Comparison of ENCODE assay signal across 23 cellular contexts in the genomic region with DNA sequence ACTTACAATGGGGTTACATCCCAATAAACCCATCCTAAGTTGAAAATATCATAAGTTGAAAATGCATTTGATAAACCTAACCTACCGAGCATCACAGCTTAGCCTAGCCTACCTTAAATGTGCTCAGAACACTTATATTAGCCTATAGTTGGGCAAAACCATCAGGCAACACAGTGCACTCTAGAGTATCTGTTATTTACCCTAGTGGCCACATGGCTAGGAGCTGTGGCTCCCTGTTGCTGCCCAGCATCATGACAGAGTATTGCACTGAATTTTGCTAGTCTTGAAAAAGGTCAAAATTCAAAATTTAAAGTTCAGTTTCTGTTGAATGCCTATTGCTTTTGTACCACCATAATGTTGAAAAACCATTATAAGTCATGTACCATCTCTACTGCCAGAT.
A peak's percentile ranks its signal among the peaks of the same experiment; 100 is the strongest.
DNase-seq lines count a peak whose midpoint lies in the region; ATAC-seq, FAIRE-seq and TF ChIP-seq lines count a peak whose summit lies in the region.
"Had no signal": no experiment of that assay in that cellular context is flagged by ENCODE, and none has a peak within 500 bp of the region (broad histone marks: within the 10 kb centered on the region; RNA-seq: fewer than 3 reads in every experiment).

No MANE protein-coding gene starts in this region.

- no peak for TF ChIP-seq POLR2A in K562 (conservative IDR thresholded peaks at IDR 0.05)
- no peak for TF ChIP-seq POLR2A in GM12891 (IDR thresholded peaks at IDR 0.05; ENCODE audit: low read depth, low read length)

- H3K79me2 ChIP-seq in GM23338 (replicated peaks; ENCODE audit: insufficient read depth) (no peaks in the 10 kb centered on the region), K562 (ENCODE audit: control insufficient read depth, insufficient read depth, low read length) (no peaks in the 10 kb centered on the region), keratinocyte (ENCODE audit: control insufficient read depth, insufficient read depth, low read length) (no peaks in the 10 kb centered on the region)

- H3K9ac ChIP-seq in K562 (ENCODE audit: insufficient read depth in 1 of 2, low read depth in 2 of 2, low read length in 2 of 2) = no peak overlapping the region
- no peak overlapping the region for H3K9ac ChIP-seq in keratinocyte (ENCODE audit: control insufficient read depth, extremely low read depth, insufficient read depth, low read length)
- H3K9ac ChIP-seq: BLaER1 treated with 17β-estradiol and CSF1 and Interleukin-3, amounts not matched to agents 10 nM and 100 nM had no signal

- CTCF ChIA-PET in WTC11 (lab: Charles Lee) = interaction anchor here (1.8 kb wide), 1 partner anchor 10 kb away, joined by 5 read pairs; no protein-coding TSS in a partner anchor
- CTCF ChIA-PET in K562 (lab: Yijun Ruan, JAX; ENCODE audit: low intra/inter-chr PET ratio) = no interaction called here

- H4K20me1 ChIP-seq in GM23338 (replicated peaks; ENCODE audit: insufficient read depth) (no peaks in the 10 kb centered on the region), K562 (replicated peaks; ENCODE audit: control insufficient read depth, insufficient read depth, low read length) (no peaks in the 10 kb centered on the region), keratinocyte (ENCODE audit: control insufficient read depth, extremely low read depth, insufficient read depth, low read length) (no peaks in the 10 kb centered on the region)
- H4K20me1 ChIP-seq: BLaER1 treated with 17β-estradiol and CSF1 and Interleukin-3, amounts not matched to agents 10 nM and 100 nM had no signal

- intact Hi-C loops in K562 (cut with micrococcal nuclease) = no loop called here

- H3F3A ChIP-seq in GM23338 (replicated peaks; ENCODE audit: low read depth) = no peaks in the 10 kb centered on the region

- no peaks in the 10 kb centered on the region for H3K36me3 Mint-ChIP-seq in GM23338 (ENCODE audit: low read depth)
- H3K36me3 Mint-ChIP-seq in WTC11 = no peaks in the 10 kb centered on the region
- H3K36me3 Mint-ChIP-seq: CD8-positive, alpha-beta T cell had no signal

- in situ Hi-C loops in K562 (cut with MboI) = no loop called here

- H3K36me3 ChIP-seq in GM23338 (ENCODE audit: insufficient read depth) (no peaks in the 10 kb centered on the region), K562 (ENCODE audit: control insufficient read depth, insufficient read depth, low read length) (no peaks in the 10 kb centered on the region), keratinocyte (ENCODE audit: control insufficient read depth in 2 of 2, extremely low read depth in 1 of 2, insufficient read depth in 2 of 2, low read length in 2 of 2) (no peaks in the 10 kb centered on the region)
- H3K36me3 ChIP-seq: BLaER1 treated with 17β-estradiol and CSF1 and Interleukin-3, amounts not matched to agents 10 nM and 100 nM had no signal

- H3K4me1 ChIP-seq in GM23338 (ENCODE audit: insufficient read depth) (no peaks in the 10 kb centered on the region), K562 (replicated peaks in 1 of 2; ENCODE audit: control insufficient read depth in 2 of 2, insufficient read depth in 2 of 2, low read length in 2 of 2) (no peaks in the 10 kb centered on the region), keratinocyte (ENCODE audit: control insufficient read depth, extremely low read depth, insufficient read depth, low read length) (peaks cover 4% of the 10 kb centered on the region)
- H3K4me1 ChIP-seq: Caco-2 had no signal

- dilution Hi-C loops in keratinocyte (cut with MboI; ENCODE audit: extremely low pct_ligation_motif_present, low sequenced_read_pairs) = no loop called here

- no peaks in the 10 kb centered on the region for H3K9me1 ChIP-seq in K562 (ENCODE audit: control insufficient read depth, insufficient read depth, low read length)
- no peaks in the 10 kb centered on the region for H3K9me1 ChIP-seq in keratinocyte (ENCODE audit: control insufficient read depth, extremely low read depth, insufficient read depth, low read length)

- ATAC-seq in GM23338 (peak; percentile 45; the same call in 2 of the 3 replicates), WTC11 (peak; percentile 61), K562 (peak; percentile 66)
- ATAC-seq: CD8-positive, alpha-beta T cell had no signal

- H3K9me3 Mint-ChIP-seq in GM23338 (no peaks in the 10 kb centered on the region), WTC11 (no peaks in the 10 kb centered on the region)
- H3K9me3 Mint-ChIP-seq: CD4-positive, alpha-beta T cell; CD8-positive, alpha-beta T cell had no signal

- DNase-seq in GM23338 (ENCODE audit: low spot score) = no peak
- no peak for DNase-seq in WTC11 (ENCODE audit: low spot score)
- DNase-seq in K562 (ENCODE audit: extremely low read depth in 1 of 4, low spot score in 3 of 4) = no peak
- no peak for DNase-seq in keratinocyte (ENCODE audit: low read depth, low spot score)
- DNase-seq in mucosa of gallbladder (ENCODE audit: low spot score) = no peak
- DNase-seq in RKO (ENCODE audit: low spot score) = no peak
- no peak for DNase-seq in GM12891 (ENCODE audit: insufficient read length, low spot score)
- DNase-seq: AML-193; Caco-2; Calu3; CD4-positive, alpha-beta T cell; CD8-positive, alpha-beta T cell; DMS79 treated with DMSO at 0.1 percent for 48 hours; GF-D8 had no signal

- H2AFZ ChIP-seq in GM23338 = no peak overlapping the region
- H2AFZ ChIP-seq in K562 (ENCODE audit: low read depth, low read length) = no peak overlapping the region
- H2AFZ ChIP-seq in keratinocyte (ENCODE audit: control insufficient read depth, low read length) = no peak overlapping the region

- no peak overlapping the region for H3K4me3 ChIP-seq in GM23338
- no peak overlapping the region for H3K4me3 ChIP-seq in K562
- no peak overlapping the region for H3K4me3 ChIP-seq in keratinocyte (ENCODE audit: control insufficient read depth in 2 of 3, extremely low read depth in 1 of 3, insufficient read depth in 2 of 3, low read depth in 1 of 3, low read length in 3 of 3)
- H3K4me3 ChIP-seq: A549; BLaER1 treated with 17β-estradiol and CSF1 and Interleukin-3, amounts not matched to agents 10 nM and 100 nM had no signal

- H3K4me2 ChIP-seq in GM23338 (no peak overlapping the region), K562 (ENCODE audit: insufficient read depth, low read length) (no peak overlapping the region), keratinocyte (ENCODE audit: control insufficient read depth, extremely low read depth, insufficient read depth, low read depth, low read length) (no peak overlapping the region)
- H3K4me2 ChIP-seq: A549; BLaER1 treated with 17β-estradiol and CSF1 and Interleukin-3, amounts not matched to agents 10 nM and 100 nM had no signal

- no peaks in the 10 kb centered on the region for H3K9me2 ChIP-seq in GM23338 (ENCODE audit: insufficient read depth)

- H3K27me3 ChIP-seq in GM23338 (ENCODE audit: insufficient read depth) = no peaks in the 10 kb centered on the region
- H3K27me3 ChIP-seq in K562 (ENCODE audit: control insufficient read depth in 2 of 2, insufficient read depth in 2 of 2, low read length in 2 of 2) = no peaks in the 10 kb centered on the region
- no peaks in the 10 kb centered on the region for H3K27me3 ChIP-seq in keratinocyte (ENCODE audit: control insufficient read depth, extremely low read depth, insufficient read depth, low read length)
- H3K27me3 ChIP-seq: BLaER1 treated with 17β-estradiol and CSF1 and Interleukin-3, amounts not matched to agents 10 nM and 100 nM had no signal

- POLR2A ChIA-PET in WTC11 (lab: Charles Lee) (no interaction called here), K562 (lab: Yijun Ruan, JAX) (no interaction called here)

- H3K4me1 Mint-ChIP-seq in GM23338 (no peaks in the 10 kb centered on the region), WTC11 (no peaks in the 10 kb centered on the region)
- H3K4me1 Mint-ChIP-seq: B cell had no signal

- H3K27me3 Mint-ChIP-seq in GM23338 (ENCODE audit: insufficient read depth, low read depth, poor library complexity) = peaks cover 2% of the 10 kb centered on the region
- H3K27me3 Mint-ChIP-seq in WTC11 (ENCODE audit: low read depth) = no peaks in the 10 kb centered on the region
- H3K27me3 Mint-ChIP-seq: B cell; CD4-positive, alpha-beta T cell had no signal

- FAIRE-seq in K562 (lab: Jason Lieb, UNC) (no peak), keratinocyte (lab: Jason Lieb, UNC) (peak; percentile 13), GM12891 (lab: Jason Lieb, UNC) (no peak)
- FAIRE-seq: A549, D721Med, G401.6, GM12892, GM18507 had no signal

- no peak for TF ChIP-seq EP300 in K562 (IDR thresholded peaks at IDR 0.05; ENCODE audit: low read length)

- TF ChIP-seq RAD21 in K562 (CRISPR knock-in tag; conservative IDR thresholded peaks at IDR 0.05 in 1 of 2, IDR thresholded peaks at IDR 0.05 in 1 of 2) = no peak

- peak in 1 of 2 experiments; percentile 24; a peak in 1 of 4 replicates for TF ChIP-seq CTCF in GM23338 (conservative IDR thresholded peaks at IDR 0.05; ENCODE audit: low read depth in 2 of 2)
- no peak for TF ChIP-seq CTCF in WTC11 (IDR thresholded peaks at IDR 0.05)
- no peak for TF ChIP-seq CTCF in K562 (IDR thresholded peaks at IDR 0.05 in 2 of 3, conservative IDR thresholded peaks at IDR 0.05 in 1 of 3; ENCODE audit: insufficient read depth in 2 of 3, low read depth in 1 of 3, low read length in 3 of 3)
- no peak for TF ChIP-seq CTCF in keratinocyte (optimal IDR thresholded peaks at IDR 0.05 in 1 of 3, IDR thresholded peaks at IDR 0.05 in 1 of 3, conservative IDR thresholded peaks at IDR 0.05 in 1 of 3; ENCODE audit: extremely low read depth in 1 of 3, insufficient read depth in 2 of 3, low read length in 3 of 3)

- H3K4me3 Mint-ChIP-seq in GM23338 = no peak overlapping the region
- no peak overlapping the region for H3K4me3 Mint-ChIP-seq in WTC11
- H3K4me3 Mint-ChIP-seq: B cell; CD4-positive, alpha-beta T cell; CD8-positive, alpha-beta T cell had no signal

- BruUV-seq in K562 (replicated peaks; lab: Mats Ljungman, UMichigan) = no TSS peak

- H3K27ac ChIP-seq in GM23338 (ENCODE audit: low read depth) = no peak overlapping the region
- no peak overlapping the region for H3K27ac ChIP-seq in K562 (ENCODE audit: extremely low read depth, low read depth, low read length)
- H3K27ac ChIP-seq in keratinocyte (ENCODE audit: control insufficient read depth, insufficient read depth, low read length) = no peak overlapping the region
- H3K27ac ChIP-seq: 22Rv1; BLaER1 treated with 17β-estradiol and CSF1 and Interleukin-3, amounts not matched to agents 10 nM and 100 nM; C4-2B had no signal

- H3K9me3 ChIP-seq in K562 (replicated peaks; ENCODE audit: control insufficient read depth, insufficient read depth, low read depth, low read length) = no peaks in the 10 kb centered on the region
- H3K9me3 ChIP-seq in keratinocyte (ENCODE audit: control insufficient read depth, low read depth, low read length) = no peaks in the 10 kb centered on the region
- H3K9me3 ChIP-seq: A549; BLaER1 treated with 17β-estradiol and CSF1 and Interleukin-3, amounts not matched to agents 10 nM and 100 nM; Caco-2 had no signal

- H3K27ac Mint-ChIP-seq in GM23338 (no peak overlapping the region), WTC11 (no peak overlapping the region)
- H3K27ac Mint-ChIP-seq: B cell; CD4-positive, alpha-beta T cell; CD8-positive, alpha-beta T cell had no signal

- 19% methylated on average over 1 of the region's 1 CpG for WGBS in K562 (ENCODE audit: insufficient coverage, low coverage, missing lambda C conversion rate)

TF ChIP-seq in K562, 482 proteins besides CTCF, POLR2A, EP300 and RAD21 (continues in another document):
- TF ChIP-seq SPI1 (IDR thresholded peaks at IDR 0.05; ENCODE audit: borderline replicate concordance, low read depth, low read length) = no peak

TF ChIP-seq in GM12891, 5 proteins besides CTCF, POLR2A, EP300 and RAD21 (continues in another document):
- no peak for TF ChIP-seq SPI1 (IDR thresholded peaks at IDR 0.05; ENCODE audit: low read depth, low read length)
